In genomic region chr9:120869360-120869687, GRCh38 we compare ENCODE assay signal across 1 cellular context.
TF ChIP-seq lines count a peak whose summit lies in the region.

No MANE protein-coding gene starts in this region.

TF ChIP-seq in GM12878, 131 proteins besides CTCF, POLR2A, EP300 and RAD21:
- TF ChIP-seq MTA2 (IDR thresholded peaks at IDR 0.05; ENCODE audit: low read depth) (no peak), SP1 (IDR thresholded peaks at IDR 0.05; ENCODE audit: low read depth, low read length) (no peak), SUZ12 (IDR thresholded peaks at IDR 0.05; ENCODE audit: unreplicated experiment) (no peak), NR2F1 (conservative IDR thresholded peaks at IDR 0.05) (0 out of 2 replicates have a peak, but pooled peaks have one; percentile 3), SIX5 (IDR thresholded peaks at IDR 0.05; ENCODE audit: low read depth, low read length, severe bottlenecking) (no peak), RCOR1 (conservative IDR thresholded peaks at IDR 0.05; ENCODE audit: low read depth, low read length) (no peak), ESRRA (IDR thresholded peaks at IDR 0.05; ENCODE audit: low read length) (no peak), RFX5 (IDR thresholded peaks at IDR 0.05; ENCODE audit: low read depth, low read length) (no peak), ZNF687 (IDR thresholded peaks at IDR 0.05) (peak; percentile 96; the same call in 1 of the 2 replicates), IKZF1 (conservative IDR thresholded peaks at IDR 0.05) (0 out of 2 replicates have a peak, but pooled peaks have one; percentile 24), IRF5 (IDR thresholded peaks at IDR 0.05; ENCODE audit: borderline replicate concordance) (no peak), CREM (IDR thresholded peaks at IDR 0.05; ENCODE audit: low read depth) (no peak), RUNX3 (IDR thresholded peaks at IDR 0.05; ENCODE audit: low read length) (no peak), BMI1 (IDR thresholded peaks at IDR 0.05; ENCODE audit: borderline replicate concordance) (no peak), NBN (IDR thresholded peaks at IDR 0.05) (0 out of 2 replicates have a peak, but pooled peaks have one; percentile 2), ZNF207 (IDR thresholded peaks at IDR 0.05; ENCODE audit: borderline replicate concordance) (peak; percentile 80; the same call in 1 of the 2 replicates), RAD51 (IDR thresholded peaks at IDR 0.05) (no peak), YBX1 (IDR thresholded peaks at IDR 0.05) (no peak), CHD4 (IDR thresholded peaks at IDR 0.05) (no peak), BHLHE40 (IDR thresholded peaks at IDR 0.05; ENCODE audit: borderline replicate concordance in 1 of 2, low read depth in 2 of 2, low read length in 1 of 2) (no peak), IKZF2 (IDR thresholded peaks at IDR 0.05) (no peak; a peak in 1 of 4 replicates), STAT1 (conservative IDR thresholded peaks at IDR 0.05) (no peak), FOXK2 (IDR thresholded peaks at IDR 0.05) (no peak), EED (IDR thresholded peaks at IDR 0.05; ENCODE audit: low read depth) (no peak), KDM1A (IDR thresholded peaks at IDR 0.05; ENCODE audit: borderline replicate concordance) (no peak), HSF1 (IDR thresholded peaks at IDR 0.05; ENCODE audit: low read depth, low read length) (no peak)
- TF ChIP-seq, protein P1, sequence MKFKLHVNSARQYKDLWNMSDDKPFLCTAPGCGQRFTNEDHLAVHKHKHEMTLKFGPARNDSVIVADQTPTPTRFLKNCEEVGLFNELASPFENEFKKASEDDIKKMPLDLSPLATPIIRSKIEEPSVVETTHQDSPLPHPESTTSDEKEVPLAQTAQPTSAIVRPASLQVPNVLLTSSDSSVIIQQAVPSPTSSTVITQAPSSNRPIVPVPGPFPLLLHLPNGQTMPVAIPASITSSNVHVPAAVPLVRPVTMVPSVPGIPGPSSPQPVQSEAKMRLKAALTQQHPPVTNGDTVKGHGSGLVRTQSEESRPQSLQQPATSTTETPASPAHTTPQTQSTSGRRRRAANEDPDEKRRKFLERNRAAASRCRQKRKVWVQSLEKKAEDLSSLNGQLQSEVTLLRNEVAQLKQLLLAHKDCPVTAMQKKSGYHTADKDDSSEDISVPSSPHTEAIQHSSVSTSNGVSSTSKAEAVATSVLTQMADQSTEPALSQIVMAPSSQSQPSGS (IDR thresholded peaks at IDR 0.05; ENCODE audit: low read length) = no peak
- TF ChIP-seq, protein P2, sequence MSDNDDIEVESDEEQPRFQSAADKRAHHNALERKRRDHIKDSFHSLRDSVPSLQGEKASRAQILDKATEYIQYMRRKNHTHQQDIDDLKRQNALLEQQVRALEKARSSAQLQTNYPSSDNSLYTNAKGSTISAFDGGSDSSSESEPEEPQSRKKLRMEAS (IDR thresholded peaks at IDR 0.05; ENCODE audit: low read depth, low read length) = no peak
- TF ChIP-seq, protein P3, sequence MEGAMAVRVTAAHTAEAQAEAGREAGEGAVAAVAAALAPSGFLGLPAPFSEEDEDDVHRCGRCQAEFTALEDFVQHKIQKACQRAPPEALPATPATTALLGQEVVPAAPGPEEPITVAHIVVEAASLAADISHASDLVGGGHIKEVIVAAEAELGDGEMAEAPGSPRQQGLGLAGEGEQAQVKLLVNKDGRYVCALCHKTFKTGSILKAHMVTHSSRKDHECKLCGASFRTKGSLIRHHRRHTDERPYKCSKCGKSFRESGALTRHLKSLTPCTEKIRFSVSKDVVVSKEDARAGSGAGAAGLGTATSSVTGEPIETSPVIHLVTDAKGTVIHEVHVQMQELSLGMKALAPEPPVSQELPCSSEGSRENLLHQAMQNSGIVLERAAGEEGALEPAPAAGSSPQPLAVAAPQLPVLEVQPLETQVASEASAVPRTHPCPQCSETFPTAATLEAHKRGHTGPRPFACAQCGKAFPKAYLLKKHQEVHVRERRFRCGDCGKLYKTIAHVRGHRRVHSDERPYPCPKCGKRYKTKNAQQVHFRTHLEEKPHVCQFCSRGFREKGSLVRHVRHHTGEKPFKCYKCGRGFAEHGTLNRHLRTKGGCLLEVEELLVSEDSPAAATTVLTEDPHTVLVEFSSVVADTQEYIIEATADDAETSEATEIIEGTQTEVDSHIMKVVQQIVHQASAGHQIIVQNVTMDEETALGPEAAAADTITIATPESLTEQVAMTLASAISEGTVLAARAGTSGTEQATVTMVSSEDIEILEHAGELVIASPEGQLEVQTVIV (IDR thresholded peaks at IDR 0.05; ENCODE audit: borderline replicate concordance, partially characterized antibody) = no peak
- TF ChIP-seq, protein P4, sequence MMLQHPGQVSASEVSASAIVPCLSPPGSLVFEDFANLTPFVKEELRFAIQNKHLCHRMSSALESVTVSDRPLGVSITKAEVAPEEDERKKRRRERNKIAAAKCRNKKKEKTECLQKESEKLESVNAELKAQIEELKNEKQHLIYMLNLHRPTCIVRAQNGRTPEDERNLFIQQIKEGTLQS (IDR thresholded peaks at IDR 0.05; ENCODE audit: borderline replicate concordance, extremely low read depth, low read depth, low read length) = no peak
